19 cellular contexts compared by ENCODE assay signal in genomic region chr9:125145425-125145824, GRCh38. TPM values are rescaled to one million over a fixed set of nuclear protein-coding genes. Genes with fewer than 3 reads are reported as not detected.
DNase-seq lines count a peak whose midpoint lies in the region; ATAC-seq and TF ChIP-seq lines count a peak whose summit lies in the region.
"Had no signal": no experiment of that assay in that cellular context is flagged by ENCODE, and none has a peak within 500 bp of the region (broad histone marks: within the 10 kb centered on the region; RNA-seq: fewer than 3 reads in every experiment).

No MANE protein-coding gene starts in this region.

- no peaks in the 10 kb centered on the region for H3K9me3 ChIP-seq in OCI-LY7 (ENCODE audit: low read length)
- H3K9me3 ChIP-seq: A549, HAP-1 had no signal

- BruUV-seq in OCI-LY7 (replicated peaks; lab: Mats Ljungman, UMichigan): no TSS peak

- H2AFZ ChIP-seq in OCI-LY7 (ENCODE audit: low read length): no peak overlapping the region
- H2AFZ ChIP-seq: PC-9 had no signal

- no peak overlapping the region for H3K4me3 ChIP-seq in OCI-LY7 (ENCODE audit: low read depth, low read length, poor library complexity, severe bottlenecking)
- no peak overlapping the region for H3K4me3 ChIP-seq in choroid plexus epithelial cell (ENCODE audit: low read depth, low read length)
- H3K4me3 ChIP-seq: A549, GM12878, HAP-1, PC-9 had no signal

- H4K20me1 ChIP-seq in OCI-LY7 (ENCODE audit: insufficient read depth, low read length): peaks cover 12% of the 10 kb centered on the region; the same call in 1 of the 2 replicates

- TF ChIP-seq CTCF in OCI-LY7 (conservative IDR thresholded peaks at IDR 0.05; ENCODE audit: low read length): peak; percentile 33; the same call in 1 of the 2 replicates
- TF ChIP-seq CTCF in choroid plexus epithelial cell (conservative IDR thresholded peaks at IDR 0.05; ENCODE audit: low read depth, low read length): no peak

- CTCF ChIA-PET in OCI-LY7 (lab: Charles Lee; ENCODE audit: unreplicated experiment): no interaction called here

- no peak overlapping the region for H3K4me2 ChIP-seq in OCI-LY7 (ENCODE audit: low read length)
- H3K4me2 ChIP-seq: A549, PC-9 had no signal

- DNase-seq in AML-193 (lab: John Stamatoyannopoulos, UW) (peak; percentile 47 to 53), ELR (ENCODE audit: low read depth) (peak; percentile 31), OCI-LY7 (ENCODE audit: low spot score) (no peak), choroid plexus epithelial cell (ENCODE audit: low read depth) (peak; percentile 38), HuH-7.5 (ENCODE audit: low spot score) (no peak), left colon (no peak), T-helper 1 cell (no peak), AG08395 (ENCODE audit: low spot score) (no peak)
- DNase-seq: CD8-positive, alpha-beta T cell; DMS79; NCI-H1092 treated with DMSO at 0.1 percent for 48 hours; NCI-H187; NCI-H69; NK-92 treated with Interleukin-12 subunit alpha and Interleukin-12 subunit beta, amount 100 ng/mL, for 24 hours; PC-9; SW 1271 had no signal

- intact Hi-C loops in OCI-LY7 (cut with micrococcal nuclease; ENCODE audit: unreplicated experiment): no loop called here
- intact Hi-C loops in left colon (cut with DNase I, micrococcal nuclease): loop anchor here in 1 of 2 donors (10.0 kb wide), 2 partner anchors 201 to 281 kb away; partner anchors contain the start of genes ARPC5L, GOLGA1 and RPL35

- H3K27ac ChIP-seq in OCI-LY7 (ENCODE audit: low read depth, low read length, poor library complexity, severe bottlenecking): no peak overlapping the region
- H3K27ac ChIP-seq: A549, PC-9 had no signal

- peaks cover 21% of the 10 kb centered on the region; the same call in 1 of the 2 replicates for H3K79me2 ChIP-seq in OCI-LY7 (ENCODE audit: insufficient read depth, low read depth, low read length)

- H3K9me2 ChIP-seq in OCI-LY7 (ENCODE audit: insufficient read depth, low read length): no peaks in the 10 kb centered on the region

- H3K4me1 ChIP-seq in OCI-LY7 (ENCODE audit: insufficient read depth, low read length, poor library complexity, severe bottlenecking): peaks cover 22% of the 10 kb centered on the region

- peaks cover 28% of the 10 kb centered on the region for H3K36me3 ChIP-seq in OCI-LY7 (ENCODE audit: insufficient read depth, low read length)

- ATAC-seq in left colon: no peak
- ATAC-seq: A549; CD8-positive, alpha-beta T cell had no signal

- POLR2A ChIA-PET in OCI-LY7 (lab: Charles Lee): interaction anchor here (0.7 kb wide), 1 partner anchor 233 kb away, joined by 3 read pairs; no protein-coding TSS in a partner anchor

RNA-seq across cellular contexts. Expression of gene SCAI, which starts 2.1 kb away (rescaled TPM):
- 23.8 and 25.0 TPM in 2 replicates for total RNA-seq in OCI-LY7 (2014; rRNA removed; shearing (Covaris generic))
- total RNA-seq in OCI-LY7 (2022): 21.5 and 25.4 TPM in 2 replicates
- 1 to 10 TPM; 7.2 to 7.7 TPM for total RNA-seq in left colon

RNA-seq across cellular contexts. Expression of gene PPP6C, which starts 44.2 kb away (rescaled TPM):
- 18.9 and 21.4 TPM in 2 replicates for total RNA-seq in OCI-LY7 (2014; rRNA removed; shearing (Covaris generic))
- total RNA-seq in OCI-LY7 (2022): 51.9 and 55.1 TPM in 2 replicates
- total RNA-seq in left colon: 10 to 100 TPM; 51.1 to 53.3 TPM

RNA-seq across cellular contexts. Expression of gene RABEPK, which starts 54.9 kb away (rescaled TPM):
- 16.2 and 27.0 TPM in 2 replicates for total RNA-seq in OCI-LY7 (2014; rRNA removed; shearing (Covaris generic))
- total RNA-seq in OCI-LY7 (2022): 22.9 and 23.9 TPM in 2 replicates
- total RNA-seq in left colon: 10 to 100 TPM; 10.3 to 11.0 TPM

Comparison
In these comparisons a context has a peak if more than half of its experiments do, and no peak if none do; other contexts are left out.
1. DNase-seq: peak in AML-193 (2 of 2), ELR (single experiment) and choroid plexus epithelial cell (single experiment); none in OCI-LY7 (single experiment), HuH-7.5 (single experiment), left colon (0 of 2), T-helper 1 cell (0 of 5) and AG08395 (single experiment).